8 cellular contexts compared by ENCODE assay signal in genomic region chr6:109526905-109527628, GRCh38. TPM values are rescaled to one million over a fixed set of nuclear protein-coding genes. Genes with fewer than 3 reads are reported as not detected.
DNase-seq lines count a peak whose midpoint lies in the region; ATAC-seq and TF ChIP-seq lines count a peak whose summit lies in the region.

No MANE protein-coding gene starts in this region.

- ATAC-seq in natural killer cell (peak; percentile 67 to 79 (median 68)), HG02938 (IDR thresholded peaks at IDR 0.05; ENCODE audit: unreplicated experiment) (no peak)

- H3K4me1 ChIP-seq in esophagus squamous epithelium = no peaks in the 10 kb centered on the region
- H3K4me1 ChIP-seq in tibial nerve = no peaks in the 10 kb centered on the region

- WGBS in esophagus squamous epithelium, 2 donors = 52 to 60% methylated on average over 6 to 7 of the region's 7 CpGs
- 53% methylated on average over 7 of the region's 7 CpGs for WGBS in tibial nerve, 2 donors

- peaks cover 0 to 5% of the 10 kb centered on the region in 2 donors for H3K9me3 Mint-ChIP-seq in natural killer cell

- TF ChIP-seq POLR2A in esophagus squamous epithelium (IDR thresholded peaks at IDR 0.05) (no peak), tibial nerve (IDR thresholded peaks at IDR 0.05) (no peak)

- no peaks in the 10 kb centered on the region for H3K27me3 ChIP-seq in esophagus squamous epithelium
- no peaks in the 10 kb centered on the region for H3K27me3 ChIP-seq in tibial nerve

- DNase-seq in GF-D8 (lab: John Stamatoyannopoulos, UW) = peak; percentile 18
- peak; percentile 56 for DNase-seq in HT1080 (ENCODE audit: low read depth)
- peak; percentile 63 for DNase-seq in NOMO-1 treated with DMSO at 0.1 percent for 48 hours (lab: John Stamatoyannopoulos, UW; ENCODE audit: unreplicated experiment)
- peak in 2 of 3 experiments; percentile 5 to 25 for DNase-seq in activated CD8-positive, alpha-beta memory T cell treated with anti-CD3 and anti-CD28 coated beads for 48 hours (ENCODE audit: low read depth in 2 of 3, low spot score in 2 of 3)
- DNase-seq in esophagus squamous epithelium (lab: John Stamatoyannopoulos, UW) = no peak
- no peak for DNase-seq in natural killer cell
- DNase-seq in tibial nerve (ENCODE audit: low spot score in 2 of 2) = peak in 1 of 2 donors; percentile 73

- TF ChIP-seq EP300 in tibial nerve (IDR thresholded peaks at IDR 0.05) = no peak

- no peak overlapping the region for H3K4me3 Mint-ChIP-seq in natural killer cell

- H3K4me1 Mint-ChIP-seq in natural killer cell = peaks cover 0 to 5% of the 10 kb centered on the region in 2 donors

- H3K27ac ChIP-seq in esophagus squamous epithelium (no peak overlapping the region), tibial nerve (no peak overlapping the region)

- TF ChIP-seq CTCF in esophagus squamous epithelium (IDR thresholded peaks at IDR 0.05) = peak; percentile 38 to 61 (median 46)
- TF ChIP-seq CTCF in natural killer cell (IDR thresholded peaks at IDR 0.05) = peak; percentile 62
- TF ChIP-seq CTCF in tibial nerve (IDR thresholded peaks at IDR 0.05) = peak; percentile 20 to 49 (median 36)

- intact Hi-C loops in esophagus squamous epithelium (cut with DNase I) = loop anchor here (10.0 kb wide), 1 partner anchor 868 kb away; no protein-coding TSS in a partner anchor
- intact Hi-C loops in natural killer cell (cut with micrococcal nuclease) = loop anchor here (1.0 to 10.0 kb wide), 5 partner anchors 178 to 864 kb away; no protein-coding TSS in a partner anchor

- H3K27me3 Mint-ChIP-seq in natural killer cell (ENCODE audit: low read depth in 2 of 2) = no peaks in the 10 kb centered on the region

- no peaks in the 10 kb centered on the region for H3K9me3 ChIP-seq in esophagus squamous epithelium
- peaks cover 0 to 9% (median 0%) of the 10 kb centered on the region in 4 donors for H3K9me3 ChIP-seq in tibial nerve

- H3K36me3 ChIP-seq in esophagus squamous epithelium (no peaks in the 10 kb centered on the region), tibial nerve (no peaks in the 10 kb centered on the region)

- H3K4me3 ChIP-seq in esophagus squamous epithelium (no peak overlapping the region), tibial nerve (no peak overlapping the region)

- peaks cover 14% of the 10 kb centered on the region for H3K36me3 Mint-ChIP-seq in natural killer cell

- no peak overlapping the region for H3K27ac Mint-ChIP-seq in natural killer cell

RNA-seq across cellular contexts. Expression of gene ZBTB24, which starts 44.0 kb away (rescaled TPM):
- 9.6 and 10.8 TPM in 2 replicates for total RNA-seq in HT1080 (2014; rRNA removed; shearing (Covaris generic))
- 5.9 and 6.6 TPM in 2 replicates for polyA plus RNA-seq in HT1080 (2015; cell fraction: cytosol; rRNA removed)
- polyA plus RNA-seq in HT1080 (2015; cell fraction: nucleus; rRNA removed) = 8.2 and 9.1 TPM in 2 replicates
- total RNA-seq in esophagus squamous epithelium (1 to 10 TPM; 3.9 to 8.4 (median 7.0) TPM), natural killer cell (10 to 100 TPM in 1 of 3 donors, 1 to 10 TPM in 2; 6.7 to 10.6 (median 8.6) TPM), tibial nerve (1 to 10 TPM; 6.5 to 9.6 (median 8.0) TPM)

Comparison
In these comparisons a context has a peak if more than half of its experiments do, and no peak if none do; other contexts are left out.
1. DNase-seq: peak in GF-D8 (single experiment), HT1080 (single experiment), NOMO-1 treated with DMSO at 0.1 percent for 48 hours (single experiment) and activated CD8-positive, alpha-beta memory T cell treated with anti-CD3 and anti-CD28 coated beads for 48 hours (2 of 3); none in esophagus squamous epithelium (single experiment) and natural killer cell (single experiment).
2. Peak in every context shown above with its lines, with median percentiles within 50 percentile points of each other: CTCF ChIP-seq.